1 cellular context compared by ENCODE assay signal in the genomic region with DNA sequence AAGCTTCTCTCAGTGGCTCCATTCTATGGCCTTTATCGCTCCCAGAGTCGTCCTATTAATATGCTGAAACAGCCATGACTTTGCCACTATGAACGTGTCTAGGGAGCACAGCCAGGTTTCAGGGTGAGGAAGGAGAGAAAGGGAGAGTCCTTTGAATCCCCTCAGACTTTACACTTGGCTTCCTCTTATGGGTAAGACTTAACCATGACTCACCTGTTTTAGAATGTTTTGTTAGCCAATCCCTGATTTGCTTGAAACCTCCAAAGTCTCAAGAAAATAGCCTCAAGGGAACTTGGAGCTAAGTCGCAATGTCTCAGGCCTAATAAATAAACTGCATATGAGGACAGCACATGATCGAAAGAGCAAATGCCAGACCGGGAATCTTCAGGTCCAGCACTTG.
TF ChIP-seq lines count a peak whose summit lies in the region.

No MANE protein-coding gene starts in this region.

TF ChIP-seq in IMR-90, 13 proteins besides CTCF, POLR2A, EP300 and RAD21 (continued from another document):
- TF ChIP-seq, protein P1, sequence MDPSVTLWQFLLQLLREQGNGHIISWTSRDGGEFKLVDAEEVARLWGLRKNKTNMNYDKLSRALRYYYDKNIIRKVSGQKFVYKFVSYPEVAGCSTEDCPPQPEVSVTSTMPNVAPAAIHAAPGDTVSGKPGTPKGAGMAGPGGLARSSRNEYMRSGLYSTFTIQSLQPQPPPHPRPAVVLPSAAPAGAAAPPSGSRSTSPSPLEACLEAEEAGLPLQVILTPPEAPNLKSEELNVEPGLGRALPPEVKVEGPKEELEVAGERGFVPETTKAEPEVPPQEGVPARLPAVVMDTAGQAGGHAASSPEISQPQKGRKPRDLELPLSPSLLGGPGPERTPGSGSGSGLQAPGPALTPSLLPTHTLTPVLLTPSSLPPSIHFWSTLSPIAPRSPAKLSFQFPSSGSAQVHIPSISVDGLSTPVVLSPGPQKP (IDR thresholded peaks at IDR 0.05; ENCODE audit: borderline replicate concordance, low read depth, low read length): no peak
- TF ChIP-seq RFX5 (IDR thresholded peaks at IDR 0.05; ENCODE audit: low read depth, low read length): no peak
